13 cellular contexts compared by ENCODE assay signal in the genomic region with DNA sequence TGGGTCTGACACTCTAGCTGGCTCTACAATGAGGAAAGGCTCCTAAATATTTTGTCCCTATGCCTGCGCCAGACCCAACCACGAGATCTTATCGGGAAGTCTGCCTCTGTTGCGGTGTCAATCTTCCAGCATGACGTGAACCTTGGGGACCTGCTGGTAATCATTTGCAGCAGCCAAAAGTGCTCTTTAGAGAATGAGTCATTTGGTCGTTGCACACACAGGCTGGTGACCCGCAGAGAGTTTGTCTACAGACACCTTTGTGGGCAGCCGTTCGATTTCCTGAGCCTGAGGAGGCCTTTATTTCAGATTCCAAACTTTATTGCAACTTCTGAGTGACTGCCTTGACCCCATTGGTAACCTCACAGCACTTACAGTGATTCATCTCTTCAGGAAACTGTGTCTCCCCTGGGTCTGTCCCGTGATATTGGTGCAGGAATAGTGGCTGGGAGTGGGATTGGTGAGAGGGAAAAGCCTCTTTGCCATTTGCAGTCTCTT.
A peak's percentile ranks its signal among the peaks of the same experiment; 100 is the strongest.
DNase-seq lines count a peak whose midpoint lies in the region; ATAC-seq and TF ChIP-seq lines count a peak whose summit lies in the region.
"Had no signal": no experiment of that assay in that cellular context is flagged by ENCODE, and none has a peak within 500 bp of the region (broad histone marks: within the 10 kb centered on the region; RNA-seq: fewer than 3 reads in every experiment).

No MANE protein-coding gene starts in this region.

- H3K18ac ChIP-seq in neuronal stem cell (ENCODE audit: low read length), result no peak overlapping the region

- H3K4ac ChIP-seq in neuronal stem cell (ENCODE audit: low read length), result no peak overlapping the region

- peaks cover 16% of the 10 kb centered on the region for H3K4me1 ChIP-seq in SJSA1 (replicated peaks)
- no peaks in the 10 kb centered on the region for H3K4me1 ChIP-seq in hepatocyte (ENCODE audit: insufficient read depth)
- H3K4me1 ChIP-seq in Karpas-422 (ENCODE audit: low read length), result peaks cover 4% of the 10 kb centered on the region; the same call in 1 of the 2 replicates
- H3K4me1 ChIP-seq in neuronal stem cell (ENCODE audit: control insufficient read depth in 2 of 2, insufficient read depth in 1 of 2, low read depth in 1 of 2, low read length in 2 of 2), result no peaks in the 10 kb centered on the region
- H3K4me1 ChIP-seq: ascending aorta had no signal

- H3K9me3 ChIP-seq in SJSA1 (replicated peaks) (0 out of 2 replicates have a peak, but pooled peaks cover 6% of the 10 kb centered on the region), hepatocyte (ENCODE audit: low read depth) (no peaks in the 10 kb centered on the region), Karpas-422 (ENCODE audit: low read length) (no peaks in the 10 kb centered on the region), neuronal stem cell (replicated peaks in 1 of 2; ENCODE audit: control insufficient read depth in 2 of 2, insufficient read depth in 1 of 2, low read depth in 1 of 2, low read length in 2 of 2) (no peaks in the 10 kb centered on the region)
- H3K9me3 ChIP-seq: ascending aorta, ovary had no signal

- H3K27ac ChIP-seq in SJSA1 (no peak overlapping the region), hepatocyte (peak overlapping the region; percentile 37), Karpas-422 (ENCODE audit: low read length) (no peak overlapping the region), neuronal stem cell (replicated peaks; ENCODE audit: low read length) (no peak overlapping the region)
- H3K27ac ChIP-seq: ascending aorta, ovary had no signal

- no peak overlapping the region for H2AK5ac ChIP-seq in neuronal stem cell (ENCODE audit: low read depth, low read length)

- no peak overlapping the region for H2BK120ac ChIP-seq in neuronal stem cell (ENCODE audit: low read depth, low read length)

- peak; percentile 37 for DNase-seq in AG10803 (ENCODE audit: low read depth)
- peak; percentile 70 for DNase-seq in HFF-Myc (ENCODE audit: extremely low read depth, low read depth)
- peak; percentile 45 to 61 for DNase-seq in SJSA1 (ENCODE audit: low read depth in 1 of 2, low spot score in 2 of 2)
- DNase-seq in hepatocyte (ENCODE audit: low spot score), result peak; percentile 50
- no peak for DNase-seq in D341Med (ENCODE audit: low spot score)
- DNase-seq in Karpas-422, result no peak
- no peak for DNase-seq in neuronal stem cell (ENCODE audit: low spot score)
- DNase-seq: activated CD4-positive, alpha-beta memory T cell treated with anti-CD3 and anti-CD28 coated beads, Interleukin-2, amount 10 ng/mL, durations not matched to agents 7 days and 5 days; midbrain; NCI-H1436 treated with DMSO at 0.1 percent for 48 hours; ovary had no signal

- H3K9me2 ChIP-seq in hepatocyte (replicated peaks; ENCODE audit: insufficient read depth), result no peaks in the 10 kb centered on the region
- H3K9me2 ChIP-seq in Karpas-422 (replicated peaks; ENCODE audit: insufficient read depth, low read length), result no peaks in the 10 kb centered on the region

- no peak overlapping the region for H3K14ac ChIP-seq in neuronal stem cell (ENCODE audit: low read length)

- no peaks in the 10 kb centered on the region for H3K79me2 ChIP-seq in hepatocyte
- H3K79me2 ChIP-seq in Karpas-422 (ENCODE audit: low read length), result no peaks in the 10 kb centered on the region

- H3K27me3 ChIP-seq in SJSA1 (replicated peaks) (no peaks in the 10 kb centered on the region), hepatocyte (no peaks in the 10 kb centered on the region), Karpas-422 (ENCODE audit: low read length) (no peaks in the 10 kb centered on the region), neuronal stem cell (ENCODE audit: control insufficient read depth in 3 of 3, insufficient read depth in 3 of 3, low read depth in 1 of 3, low read length in 3 of 3) (no peaks in the 10 kb centered on the region)
- H3K27me3 ChIP-seq: ascending aorta, ovary had no signal

- H3K4me3 ChIP-seq in AG10803 (ENCODE audit: low read length) (no peak overlapping the region), HFF-Myc (replicated peaks; ENCODE audit: low read depth, low read length) (no peak overlapping the region), SJSA1 (no peak overlapping the region), hepatocyte (no peak overlapping the region), Karpas-422 (ENCODE audit: low read length) (no peak overlapping the region), neuronal stem cell (ENCODE audit: low read length in 2 of 2) (no peak overlapping the region)
- H3K4me3 ChIP-seq: ascending aorta, ovary had no signal

- H4K91ac ChIP-seq in neuronal stem cell (ENCODE audit: low read depth, low read length, poor library complexity), result no peak overlapping the region

- no peak overlapping the region for H3K4me2 ChIP-seq in hepatocyte
- H3K4me2 ChIP-seq in Karpas-422 (ENCODE audit: low read depth, low read length, poor library complexity, severe bottlenecking), result no peak overlapping the region
- H3K4me2 ChIP-seq in neuronal stem cell (ENCODE audit: insufficient read depth, low read length, poor library complexity, severe bottlenecking), result no peak overlapping the region

- no peak for TF ChIP-seq CTCF in AG10803 (conservative IDR thresholded peaks at IDR 0.05; ENCODE audit: low read length)
- no peak for TF ChIP-seq CTCF in HFF-Myc (IDR thresholded peaks at IDR 0.05; ENCODE audit: low read depth, low read length, missing control alignments)
- TF ChIP-seq CTCF in hepatocyte (IDR thresholded peaks at IDR 0.05; ENCODE audit: poor library complexity), result no peak

- H3K79me1 ChIP-seq in neuronal stem cell (ENCODE audit: low read depth, low read length), result no peaks in the 10 kb centered on the region

- no peak overlapping the region for H2BK12ac ChIP-seq in neuronal stem cell (ENCODE audit: low read length)

- H4K20me1 ChIP-seq in hepatocyte (ENCODE audit: insufficient read depth, poor library complexity, severe bottlenecking) (no peaks in the 10 kb centered on the region), Karpas-422 (ENCODE audit: insufficient read depth, low read depth, low read length) (no peaks in the 10 kb centered on the region)

- no peak overlapping the region for H2BK5ac ChIP-seq in neuronal stem cell (ENCODE audit: low read length)

- H3K23ac ChIP-seq in neuronal stem cell (ENCODE audit: low read depth, low read length, poor library complexity), result no peak overlapping the region

- no peak for ATAC-seq in GM18511 (IDR thresholded peaks at IDR 0.05; ENCODE audit: unreplicated experiment)

- 31% methylated on average over 10 of the region's 10 CpGs for WGBS in hepatocyte (ENCODE audit: low lambda C conversion rate, missing lambda C conversion rate)
- no CpG with 5 or more reads among the region's 10 CpGs for WGBS in neuronal stem cell (ENCODE audit: extremely low coverage in 2 of 2, insufficient read length in 2 of 2, insufficient replicate concordance in 1 of 2), 2 donors

- no peak overlapping the region for H4K8ac ChIP-seq in neuronal stem cell (ENCODE audit: low read depth, low read length)

- H3K36me3 ChIP-seq in SJSA1, result no peaks in the 10 kb centered on the region
- H3K36me3 ChIP-seq in hepatocyte (replicated peaks; ENCODE audit: insufficient read depth, low read depth), result no peaks in the 10 kb centered on the region
- no peaks in the 10 kb centered on the region for H3K36me3 ChIP-seq in Karpas-422 (ENCODE audit: insufficient read depth, low read length)
- no peaks in the 10 kb centered on the region for H3K36me3 ChIP-seq in neuronal stem cell (replicated peaks in 1 of 2; ENCODE audit: control insufficient read depth in 2 of 2, insufficient read depth in 2 of 2, low read length in 2 of 2)
- H3K36me3 ChIP-seq: ascending aorta, ovary had no signal

- H3K9ac ChIP-seq in Karpas-422 (ENCODE audit: low read length), result no peak overlapping the region
- no peak overlapping the region for H3K9ac ChIP-seq in neuronal stem cell (ENCODE audit: low read depth, low read length, poor library complexity)

- H2AFZ ChIP-seq in hepatocyte (no peak overlapping the region), Karpas-422 (ENCODE audit: low read length) (no peak overlapping the region), neuronal stem cell (ENCODE audit: low read length) (no peak overlapping the region)

- H2BK15ac ChIP-seq in neuronal stem cell (ENCODE audit: low read length), result no peak overlapping the region

Comparison
In these comparisons a context has a peak if more than half of its experiments do, and no peak if none do; other contexts are left out.
1. DNase-seq: peak in AG10803 (single experiment), HFF-Myc (single experiment), SJSA1 (2 of 2) and hepatocyte (single experiment); none in D341Med (single experiment), Karpas-422 (single experiment) and neuronal stem cell (single experiment).